25 cellular contexts compared by ENCODE assay signal in the genomic region with DNA sequence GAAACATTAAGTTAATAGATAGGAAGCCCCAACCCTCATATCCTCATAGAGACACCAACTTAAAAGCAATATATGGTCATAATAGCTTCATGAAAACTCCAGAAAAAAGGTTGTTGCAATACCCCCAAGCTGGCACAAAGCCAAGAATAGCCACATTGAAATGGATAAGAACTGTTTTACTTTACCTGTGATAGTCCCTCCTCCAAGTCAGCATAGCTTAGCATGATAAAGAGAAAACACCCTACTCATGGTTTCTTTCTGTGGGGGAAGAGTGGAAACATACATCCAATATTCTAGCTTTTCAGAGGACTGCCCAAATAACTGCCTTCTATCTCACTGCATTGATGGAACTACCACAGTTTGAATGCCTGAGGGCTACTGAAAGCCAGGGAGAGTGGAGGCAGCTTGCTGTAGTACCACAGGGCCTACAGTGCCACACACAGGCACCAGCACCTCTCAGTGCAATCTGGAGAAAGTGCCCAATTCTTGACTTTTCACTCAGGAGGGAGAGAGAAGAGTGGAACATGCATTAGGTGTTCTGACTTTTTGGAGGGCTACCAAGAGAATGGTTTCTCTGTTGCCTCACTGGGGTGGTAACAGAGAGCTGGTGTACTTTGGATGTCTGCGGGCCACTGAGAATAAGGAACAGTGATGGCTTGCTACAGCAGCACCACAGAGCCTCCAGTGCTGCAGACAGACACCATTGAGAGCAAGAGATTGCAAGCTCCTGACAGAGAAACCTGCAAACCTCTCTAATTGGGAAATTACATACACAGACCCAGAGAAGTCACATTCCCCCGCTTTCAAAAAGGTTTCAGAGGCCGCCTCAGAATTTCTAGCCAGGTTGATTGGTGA.
"Had no signal": no experiment of that assay in that cellular context is flagged by ENCODE, and none has a peak within 500 bp of the region (broad histone marks: within the 10 kb centered on the region; RNA-seq: fewer than 3 reads in every experiment).

No MANE protein-coding gene starts in this region.

- ATAC-seq: activated CD8-positive, alpha-beta memory T cell treated with anti-CD3 and anti-CD28 coated beads, Interleukin-2, amount 10 ng/mL, durations not matched to agents 7 days and 5 days; PC-3; T-helper 17 cell had no signal

- H3K36me3 ChIP-seq: brain microvascular endothelial cell, cardiac muscle cell, MG63 had no signal

- DNase-seq: activated B cell treated with CpG ODN at 0.5 μM for 24 hours; activated CD4-positive, alpha-beta T cell treated with anti-CD3 and anti-CD28 coated beads for 1 hour; activated CD4-positive, alpha-beta T cell treated with anti-CD3 and anti-CD28 coated beads, Interleukin-2, amount 10 ng/mL, durations not matched to agents 24 days and 14 days; activated CD4-positive, alpha-beta T cell treated with anti-CD3 and anti-CD28 coated beads, Interleukin-2, amount 50 U/mL, for 48 hours; activated CD8-positive, alpha-beta memory T cell treated with anti-CD3 and anti-CD28 coated beads, Interleukin-2, amount 10 ng/mL, durations not matched to agents 7 days and 5 days; activated gamma-delta T cell; activated naive CD4-positive, alpha-beta T cell treated with anti-CD3 and anti-CD28 coated beads for 36 hours; activated T-cell treated with anti-CD3 and anti-CD28 coated beads, Interleukin-2, amount 50 U/mL, for 24 hours; amygdala; brain microvascular endothelial cell; MG63; MV-4-11; NCI-H1092 treated with DMSO at 0.1 percent for 48 hours; NCI-H1417 treated with DMSO at 0.1 percent for 48 hours; NCI-H1694; NCI-H2029 treated with DMSO at 0.1 percent for 48 hours; NCI-H446 treated with DMSO at 0.1 percent for 48 hours; NCI-H526 treated with DMSO at 0.1 percent for 48 hours; NCI-H82; PC-3; SIG-M5; T-helper 17 cell; T-helper 9 cell had no signal

- FAIRE-seq: RCC 7860 had no signal

- H3K9me3 ChIP-seq: MG63 had no signal

- H3K27me3 ChIP-seq: brain microvascular endothelial cell, cardiac muscle cell, MG63 had no signal

- H3K4me3 ChIP-seq: cardiac muscle cell, MG63 had no signal

- H3K27ac ChIP-seq: brain microvascular endothelial cell, cardiac muscle cell had no signal
